Comparison of ENCODE assay signal across 21 cellular contexts in genomic region chr21:33101300-33102005, GRCh38. TPM values are rescaled to one million over a fixed set of nuclear protein-coding genes. Genes with fewer than 3 reads are reported as not detected.
DNase-seq lines count a peak whose midpoint lies in the region; ATAC-seq and TF ChIP-seq lines count a peak whose summit lies in the region.
"Had no signal": no experiment of that assay in that cellular context is flagged by ENCODE, and none has a peak within 500 bp of the region (broad histone marks: within the 10 kb centered on the region; RNA-seq: fewer than 3 reads in every experiment).

No MANE protein-coding gene starts in this region.

- H3K27me3 ChIP-seq in BLaER1 (no peaks in the 10 kb centered on the region), GM23338 (ENCODE audit: insufficient read depth) (no peaks in the 10 kb centered on the region), lung (ENCODE audit: control insufficient read depth, insufficient read depth) (peaks cover 8% of the 10 kb centered on the region), tibial nerve (no peaks in the 10 kb centered on the region)

- H3K9me3 ChIP-seq in BLaER1, result no peaks in the 10 kb centered on the region
- H3K9me3 ChIP-seq in lung (ENCODE audit: control insufficient read depth in 2 of 2, insufficient read depth in 1 of 2, low read length in 1 of 2), result peaks cover 0 to 6% of the 10 kb centered on the region in 2 donors
- peaks cover 0 to 4% (median 0%) of the 10 kb centered on the region in 4 donors for H3K9me3 ChIP-seq in tibial nerve

- peak; percentile 61 for ATAC-seq in GM23338
- ATAC-seq in lung (ENCODE audit: insufficient read depth, low FRiP score), result peak; percentile 19
- ATAC-seq: left lobe of liver had no signal

- peak overlapping the region; percentile 87 for H2AFZ ChIP-seq in GM23338

- H3K36me3 Mint-ChIP-seq in GM23338 (ENCODE audit: low read depth), result peaks cover 25% of the 10 kb centered on the region
- H3K36me3 Mint-ChIP-seq: brain had no signal

- H3K27ac Mint-ChIP-seq in GM23338, result no peak overlapping the region
- H3K27ac Mint-ChIP-seq: HFFc6; T-helper 1 cell treated with Interleukin-12 subunit alpha and Interleukin-12 subunit beta and Interleukin-4 antibody, amounts not matched to agents 30 μg/mL and 1 μg/mL, for 36 hours had no signal

- TF ChIP-seq CTCF in GM23338 (conservative IDR thresholded peaks at IDR 0.05; ENCODE audit: low read depth in 2 of 2) (no peak), lung (IDR thresholded peaks at IDR 0.05; ENCODE audit: control extremely low read depth, extremely low read depth) (no peak), GM13977 (IDR thresholded peaks at IDR 0.05; ENCODE audit: extremely low read depth, insufficient read depth, missing control alignments) (no peak), tibial nerve (IDR thresholded peaks at IDR 0.05) (no peak)

- no peak for TF ChIP-seq POLR2A in tibial nerve (IDR thresholded peaks at IDR 0.05)

- no peaks in the 10 kb centered on the region; the same call in 1 of the 2 replicates for H3K9me2 ChIP-seq in GM23338 (ENCODE audit: insufficient read depth)

- TF ChIP-seq EP300 in tibial nerve (IDR thresholded peaks at IDR 0.05), result no peak

- peaks cover 29% of the 10 kb centered on the region for H3K27me3 Mint-ChIP-seq in GM23338 (ENCODE audit: insufficient read depth, low read depth, poor library complexity)

- H3K4me3 Mint-ChIP-seq in GM23338, result no peak overlapping the region
- H3K4me3 Mint-ChIP-seq: HFFc6; naive B cell; T-helper 1 cell treated with Interleukin-12 subunit alpha and Interleukin-12 subunit beta and Interleukin-4 antibody, amounts not matched to agents 30 μg/mL and 1 μg/mL, for 36 hours had no signal

- H3K4me2 ChIP-seq in BLaER1, result peak overlapping the region; percentile 90
- H3K4me2 ChIP-seq in GM23338, result no peak overlapping the region

- DNase-seq in GM23338 (ENCODE audit: low spot score), result peak; percentile 39
- peak; percentile 37 for DNase-seq in SKM-1 (lab: John Stamatoyannopoulos, UW; ENCODE audit: unreplicated experiment)
- no peak for DNase-seq in lung (ENCODE audit: low spot score)
- no peak for DNase-seq in GM13977 (ENCODE audit: low spot score)
- DNase-seq in activated naive CD4-positive, alpha-beta T cell (lab: John Stamatoyannopoulos, UW), result no peak
- DNase-seq in tibial nerve (ENCODE audit: low spot score in 2 of 2), result no peak
- DNase-seq in NCI-H2196 (lab: John Stamatoyannopoulos, UW; ENCODE audit: unreplicated experiment), result no peak
- DNase-seq: activated CD4-positive, alpha-beta T cell treated with anti-CD3 and anti-CD28 coated beads for 1 hour; activated naive CD4-positive, alpha-beta T cell treated with anti-CD3 and anti-CD28 coated beads, Interleukin-2, amount 50 U/mL, for 16 hours; dermis blood vessel endothelial cell; GDM1; HFFc6; hippocampal formation; naive B cell; NCI-H2081 treated with DMSO at 0.1 percent for 48 hours; NCI-H774; RPMI8226 had no signal

- in situ Hi-C loops in GM13977 (cut with MboI; ENCODE audit: low pct_unique_long_range_greater_than_20kb, low sequenced_read_pairs, unreplicated experiment), result no loop called here

- H3K27ac ChIP-seq in BLaER1, result peak overlapping the region; percentile 88
- H3K27ac ChIP-seq in GM23338 (ENCODE audit: low read depth), result no peak overlapping the region
- H3K27ac ChIP-seq in lung (ENCODE audit: low read depth in 1 of 2, low read length in 1 of 2), result no peak overlapping the region
- H3K27ac ChIP-seq in tibial nerve, result no peak overlapping the region

- H3K79me2 ChIP-seq in GM23338 (replicated peaks; ENCODE audit: insufficient read depth), result no peaks in the 10 kb centered on the region

- H4K20me1 ChIP-seq in BLaER1, result no peaks in the 10 kb centered on the region
- no peaks in the 10 kb centered on the region for H4K20me1 ChIP-seq in GM23338 (replicated peaks; ENCODE audit: insufficient read depth)

- H3K4me3 ChIP-seq in BLaER1 (no peak overlapping the region), GM23338 (no peak overlapping the region), lung (no peak overlapping the region), tibial nerve (no peak overlapping the region)

- peak overlapping the region; percentile 63 for H3K9ac ChIP-seq in BLaER1

- peaks cover 21% of the 10 kb centered on the region for H3K9me3 Mint-ChIP-seq in GM23338
- H3K9me3 Mint-ChIP-seq: HFFc6; T-helper 1 cell treated with Interleukin-12 subunit alpha and Interleukin-12 subunit beta and Interleukin-4 antibody, amounts not matched to agents 30 μg/mL and 1 μg/mL, for 36 hours had no signal

- WGBS in lung, 2 donors, result 56 to 64% methylated on average over 32 of the region's 32 CpGs
- WGBS in tibial nerve, 2 donors, result 66 to 67% methylated on average over 32 of the region's 32 CpGs

- H3K36me3 ChIP-seq in BLaER1 (no peaks in the 10 kb centered on the region), GM23338 (ENCODE audit: insufficient read depth) (no peaks in the 10 kb centered on the region), lung (ENCODE audit: control insufficient read depth in 2 of 2, insufficient read depth in 2 of 2, low read length in 2 of 2) (no peaks in the 10 kb centered on the region), tibial nerve (no peaks in the 10 kb centered on the region)

- H3K4me1 Mint-ChIP-seq in GM23338, result peaks cover 34% of the 10 kb centered on the region

- H3F3A ChIP-seq in GM23338 (replicated peaks; ENCODE audit: low read depth), result 0 out of 2 replicates have a peak, but pooled peaks cover 2% of the 10 kb centered on the region

- H3K4me1 ChIP-seq in BLaER1 (peaks cover 56% of the 10 kb centered on the region), GM23338 (ENCODE audit: insufficient read depth) (peaks cover 21% of the 10 kb centered on the region), lung (ENCODE audit: control insufficient read depth in 2 of 2, insufficient read depth in 2 of 2, low read length in 2 of 2) (no peaks in the 10 kb centered on the region), tibial nerve (no peaks in the 10 kb centered on the region)

TF ChIP-seq in GM23338, 12 proteins besides CTCF, POLR2A, EP300 and RAD21 (continues in another document):
- no peak for TF ChIP-seq EZH2phosphoT487 (IDR thresholded peaks at IDR 0.05; ENCODE audit: unreplicated experiment)
- TF ChIP-seq NANOG (IDR thresholded peaks at IDR 0.05; ENCODE audit: borderline replicate concordance), result no peak
- TF ChIP-seq JUNB (IDR thresholded peaks at IDR 0.05; ENCODE audit: unreplicated experiment), result no peak
- TF ChIP-seq STAT1 (IDR thresholded peaks at IDR 0.05; ENCODE audit: unreplicated experiment), result no peak
- TF ChIP-seq ZNF331 (CRISPR knock-in tag; IDR thresholded peaks at IDR 0.05; ENCODE audit: low read depth), result no peak
- TF ChIP-seq EZH2 (IDR thresholded peaks at IDR 0.05; ENCODE audit: low read depth, unreplicated experiment), result no peak

RNA-seq across cellular contexts. Expression of gene OLIG1, which starts 31.5 kb away (rescaled TPM):
- total RNA-seq in GM23338 (2014; rRNA removed; shearing (Covaris generic)), result 0.14 and 0.19 TPM in 2 replicates
- polyA plus RNA-seq in GM23338 (2016; fragmentation: Nextera tagmentation; extraction: Ambion mirVana), result 0.81 and 2.0 TPM in 2 replicates
- 1 to 10 TPM; 1.2 to 1.5 TPM for total RNA-seq in lung
- 1 to 10 TPM; 1.9 to 4.1 TPM for polyA plus RNA-seq in lung
- not detected for total RNA-seq in tibial nerve
- total RNA-seq: dermis blood vessel endothelial cell, HFFc6, left lobe of liver had no signal

Comparison
In these comparisons a context has a peak if more than half of its experiments do, and no peak if none do; other contexts are left out.
1. DNase-seq: peak in GM23338 (single experiment) and SKM-1 (single experiment); none in lung (single experiment), GM13977 (single experiment), activated naive CD4-positive, alpha-beta T cell (0 of 4), tibial nerve (0 of 2) and NCI-H2196 (single experiment).